Comparison of ENCODE assay signal across 10 cellular contexts in the genomic region with DNA sequence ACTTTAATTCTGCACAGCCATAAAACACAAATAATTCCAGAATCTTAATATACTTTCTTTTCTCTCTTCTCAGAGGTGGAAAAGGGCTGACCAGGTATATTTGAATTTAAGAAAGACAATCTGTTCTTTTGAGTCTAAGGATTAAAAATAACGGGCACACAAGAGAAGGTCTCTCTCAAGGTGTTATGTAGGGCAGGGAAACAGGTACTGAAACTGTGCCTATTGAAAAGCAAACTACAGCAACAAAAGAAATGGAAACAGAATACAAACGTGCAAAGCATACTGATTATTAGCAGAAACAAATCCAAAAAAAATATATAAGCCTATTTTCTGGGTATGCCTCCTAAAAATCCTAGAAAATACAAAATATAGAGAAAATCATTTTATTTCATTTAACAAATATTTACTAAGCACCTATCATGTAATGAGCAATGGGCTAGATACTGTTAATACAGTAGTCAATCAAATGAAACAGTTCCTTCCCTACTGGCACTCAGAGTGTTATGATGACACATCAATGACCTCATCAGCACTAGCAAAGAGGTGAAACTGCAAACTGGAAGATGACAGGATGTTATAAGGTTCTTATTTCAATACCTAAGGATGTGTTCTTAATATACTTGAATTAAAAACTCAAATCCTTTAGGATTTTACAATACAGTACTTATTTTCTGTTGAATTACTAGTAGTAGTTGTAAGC.
A peak's percentile ranks its signal among the peaks of the same experiment; 100 is the strongest.
DNase-seq lines count a peak whose midpoint lies in the region; ATAC-seq and TF ChIP-seq lines count a peak whose summit lies in the region.
"Had no signal": no experiment of that assay in that cellular context is flagged by ENCODE, and none has a peak within 500 bp of the region (broad histone marks: within the 10 kb centered on the region; RNA-seq: fewer than 3 reads in every experiment).

No MANE protein-coding gene starts in this region.

- H3K4me1 ChIP-seq in colonic mucosa: no peaks in the 10 kb centered on the region

- H3K9me3 Mint-ChIP-seq in activated naive CD8-positive, alpha-beta T cell treated with anti-CD3 and anti-CD28 coated beads, Interleukin-2, amount 10 ng/mL, durations not matched to agents 7 days and 5 days: no peaks in the 10 kb centered on the region
- no peaks in the 10 kb centered on the region for H3K9me3 Mint-ChIP-seq in activated naive CD8-positive, alpha-beta T cell treated with anti-CD3 and anti-CD28 coated beads for 36 hours
- no peaks in the 10 kb centered on the region for H3K9me3 Mint-ChIP-seq in effector memory CD8-positive, alpha-beta T cell
- H3K9me3 Mint-ChIP-seq in stimulated activated naive CD8-positive, alpha-beta T cell treated with anti-CD3 and anti-CD28 coated beads, Interleukin-15, amount 100 ng/mL, for 72 hours: no peaks in the 10 kb centered on the region

- intact Hi-C loops in colonic mucosa (cut with DNase I): no loop called here

- H3K9me3 ChIP-seq in MG63 (no peaks in the 10 kb centered on the region), colonic mucosa (no peaks in the 10 kb centered on the region)
- H3K9me3 ChIP-seq: BLaER1 treated with 17β-estradiol and CSF1 and Interleukin-3, amounts not matched to agents 10 nM and 100 nM had no signal

- H3K9ac ChIP-seq in colonic mucosa (ENCODE audit: low read depth in 2 of 2, low read length in 2 of 2): no peak overlapping the region
- H3K9ac ChIP-seq: BLaER1 treated with 17β-estradiol and CSF1 and Interleukin-3, amounts not matched to agents 10 nM and 100 nM had no signal

- H3K4me3 ChIP-seq in MG63: no peak overlapping the region
- no peak overlapping the region for H3K4me3 ChIP-seq in colonic mucosa
- H3K4me3 ChIP-seq: BLaER1 treated with 17β-estradiol and CSF1 and Interleukin-3, amounts not matched to agents 10 nM and 100 nM had no signal

- DNase-seq in activated naive CD8-positive, alpha-beta T cell treated with anti-CD3 and anti-CD28 coated beads, Interleukin-2, amount 10 ng/mL, durations not matched to agents 7 days and 5 days: no peak
- no peak for DNase-seq in activated naive CD8-positive, alpha-beta T cell treated with anti-CD3 and anti-CD28 coated beads for 36 hours
- DNase-seq in MG63 (peak; percentile 7), colonic mucosa (no peak), NCI-H146 (lab: John Stamatoyannopoulos, UW) (no peak)
- no peak for DNase-seq in effector memory CD8-positive, alpha-beta T cell
- no peak for DNase-seq in stimulated activated naive CD8-positive, alpha-beta T cell treated with anti-CD3 and anti-CD28 coated beads, Interleukin-15, amount 100 ng/mL, for 72 hours
- no peak for DNase-seq in activated CD4-positive, alpha-beta T cell treated with anti-CD3 and anti-CD28 coated beads, Interleukin-2, amount 50 U/mL, for 1 hour
- DNase-seq: NCI-H510A treated with DMSO at 0.1 percent for 48 hours had no signal

- no peak overlapping the region for H3K27ac ChIP-seq in colonic mucosa
- H3K27ac ChIP-seq: BLaER1 treated with 17β-estradiol and CSF1 and Interleukin-3, amounts not matched to agents 10 nM and 100 nM had no signal

- no peaks in the 10 kb centered on the region for H3K27me3 Mint-ChIP-seq in activated naive CD8-positive, alpha-beta T cell treated with anti-CD3 and anti-CD28 coated beads, Interleukin-2, amount 10 ng/mL, durations not matched to agents 7 days and 5 days
- no peaks in the 10 kb centered on the region for H3K27me3 Mint-ChIP-seq in activated naive CD8-positive, alpha-beta T cell treated with anti-CD3 and anti-CD28 coated beads for 36 hours
- no peaks in the 10 kb centered on the region for H3K27me3 Mint-ChIP-seq in effector memory CD8-positive, alpha-beta T cell
- H3K27me3 Mint-ChIP-seq in stimulated activated naive CD8-positive, alpha-beta T cell treated with anti-CD3 and anti-CD28 coated beads, Interleukin-15, amount 100 ng/mL, for 72 hours: no peaks in the 10 kb centered on the region

- no peak overlapping the region for H3K27ac Mint-ChIP-seq in activated naive CD8-positive, alpha-beta T cell treated with anti-CD3 and anti-CD28 coated beads, Interleukin-2, amount 10 ng/mL, durations not matched to agents 7 days and 5 days
- H3K27ac Mint-ChIP-seq in activated naive CD8-positive, alpha-beta T cell treated with anti-CD3 and anti-CD28 coated beads for 36 hours: no peak overlapping the region
- peak overlapping the region in 1 of 2 donors; percentile 81 for H3K27ac Mint-ChIP-seq in effector memory CD8-positive, alpha-beta T cell
- no peak overlapping the region for H3K27ac Mint-ChIP-seq in stimulated activated naive CD8-positive, alpha-beta T cell treated with anti-CD3 and anti-CD28 coated beads, Interleukin-15, amount 100 ng/mL, for 72 hours

- peaks cover 4% of the 10 kb centered on the region for H3K4me1 Mint-ChIP-seq in activated naive CD8-positive, alpha-beta T cell treated with anti-CD3 and anti-CD28 coated beads, Interleukin-2, amount 10 ng/mL, durations not matched to agents 7 days and 5 days
- H3K4me1 Mint-ChIP-seq in activated naive CD8-positive, alpha-beta T cell treated with anti-CD3 and anti-CD28 coated beads for 36 hours: peaks cover 12% of the 10 kb centered on the region
- peaks cover 0 to 14% of the 10 kb centered on the region in 2 donors for H3K4me1 Mint-ChIP-seq in effector memory CD8-positive, alpha-beta T cell (ENCODE audit: low read depth in 2 of 2)
- peaks cover 10% of the 10 kb centered on the region for H3K4me1 Mint-ChIP-seq in stimulated activated naive CD8-positive, alpha-beta T cell treated with anti-CD3 and anti-CD28 coated beads, Interleukin-15, amount 100 ng/mL, for 72 hours

- ATAC-seq in activated naive CD8-positive, alpha-beta T cell treated with anti-CD3 and anti-CD28 coated beads, Interleukin-2, amount 10 ng/mL, durations not matched to agents 7 days and 5 days (ENCODE audit: low read depth): peak; percentile 79
- ATAC-seq in effector memory CD8-positive, alpha-beta T cell (replicated peaks): peak; percentile 36
- peak; percentile 92 for ATAC-seq in stimulated activated naive CD8-positive, alpha-beta T cell treated with anti-CD3 and anti-CD28 coated beads, Interleukin-15, amount 100 ng/mL, for 72 hours

- POLR2A ChIA-PET in activated naive CD8-positive, alpha-beta T cell treated with anti-CD3 and anti-CD28 coated beads, Interleukin-2, amount 10 ng/mL, durations not matched to agents 7 days and 5 days (lab: Charles Lee): no interaction called here

- H3K36me3 Mint-ChIP-seq in activated naive CD8-positive, alpha-beta T cell treated with anti-CD3 and anti-CD28 coated beads, Interleukin-2, amount 10 ng/mL, durations not matched to agents 7 days and 5 days: peaks cover 1% of the 10 kb centered on the region
- peaks cover 5% of the 10 kb centered on the region for H3K36me3 Mint-ChIP-seq in activated naive CD8-positive, alpha-beta T cell treated with anti-CD3 and anti-CD28 coated beads for 36 hours
- peaks cover 4% of the 10 kb centered on the region for H3K36me3 Mint-ChIP-seq in effector memory CD8-positive, alpha-beta T cell (ENCODE audit: insufficient read depth)

- no peak for TF ChIP-seq CTCF in colonic mucosa (IDR thresholded peaks at IDR 0.05)

- H3K36me3 ChIP-seq in MG63 (no peaks in the 10 kb centered on the region), colonic mucosa (no peaks in the 10 kb centered on the region)

- H3K27me3 ChIP-seq in MG63 (no peaks in the 10 kb centered on the region), colonic mucosa (no peaks in the 10 kb centered on the region)
- H3K27me3 ChIP-seq: BLaER1 treated with 17β-estradiol and CSF1 and Interleukin-3, amounts not matched to agents 10 nM and 100 nM had no signal

- H3K4me3 Mint-ChIP-seq in activated naive CD8-positive, alpha-beta T cell treated with anti-CD3 and anti-CD28 coated beads, Interleukin-2, amount 10 ng/mL, durations not matched to agents 7 days and 5 days: no peak overlapping the region
- no peak overlapping the region for H3K4me3 Mint-ChIP-seq in activated naive CD8-positive, alpha-beta T cell treated with anti-CD3 and anti-CD28 coated beads for 36 hours
- no peak overlapping the region for H3K4me3 Mint-ChIP-seq in effector memory CD8-positive, alpha-beta T cell
- H3K4me3 Mint-ChIP-seq in stimulated activated naive CD8-positive, alpha-beta T cell treated with anti-CD3 and anti-CD28 coated beads, Interleukin-15, amount 100 ng/mL, for 72 hours: no peak overlapping the region

Comparison
In these comparisons a context has a peak if more than half of its experiments do, and no peak if none do; other contexts are left out.
1. ATAC-seq: peak in every context shown above with its lines; median percentile 92 in stimulated activated naive CD8-positive, alpha-beta T cell treated with anti-CD3 and anti-CD28 coated beads, Interleukin-15, amount 100 ng/mL, for 72 hours; 79 in activated naive CD8-positive, alpha-beta T cell treated with anti-CD3 and anti-CD28 coated beads, Interleukin-2, amount 10 ng/mL, durations not matched to agents 7 days and 5 days; 36 in effector memory CD8-positive, alpha-beta T cell.